ENCODE assay signal across 31 cellular contexts in the genomic region with DNA sequence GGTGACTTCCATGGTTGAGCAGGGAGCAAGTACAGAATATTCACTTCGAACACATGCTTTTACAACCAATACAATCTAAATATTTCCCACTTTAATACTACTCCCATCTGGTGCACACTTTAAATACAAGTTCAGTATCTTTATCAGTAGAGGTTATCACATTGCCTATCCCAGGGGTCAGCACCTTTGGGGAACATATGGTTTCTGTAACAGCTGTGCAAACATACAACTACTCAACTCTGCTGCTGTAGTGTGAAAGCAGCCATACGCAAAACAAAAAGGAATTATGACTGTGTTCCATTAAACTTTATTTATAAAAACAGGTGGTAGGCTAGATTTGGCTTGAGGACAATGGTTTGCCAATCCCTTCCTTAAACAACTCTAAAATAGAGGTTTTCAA.
"Had no signal": no experiment of that assay in that cellular context is flagged by ENCODE, and none has a peak within 500 bp of the region (broad histone marks: within the 10 kb centered on the region; RNA-seq: fewer than 3 reads in every experiment).

No MANE protein-coding gene starts in this region.

- H3K9me3 ChIP-seq: adrenal gland, body of pancreas, breast epithelium, colonic mucosa, gastrocnemius medialis, heart left ventricle had no signal

- H3K4me1 ChIP-seq: adrenal gland, body of pancreas, breast epithelium, colonic mucosa, foreskin keratinocyte, gastrocnemius medialis, heart left ventricle had no signal

- H3K4me3 ChIP-seq: adrenal gland, body of pancreas, breast epithelium, cardiac muscle cell, colonic mucosa, gastrocnemius medialis, heart left ventricle had no signal

- ATAC-seq: activated CD4-positive, alpha-beta T cell treated with anti-CD3 and anti-CD28 coated beads for 36 hours; activated CD8-positive, alpha-beta memory T cell treated with anti-CD3 and anti-CD28 coated beads, Interleukin-2, amount 10 ng/mL, durations not matched to agents 7 days and 5 days; activated CD8-positive, alpha-beta T cell treated with anti-CD3 and anti-CD28 coated beads, Interleukin-2, amount 10 ng/mL, durations not matched to agents 7 days and 5 days; activated naive CD8-positive, alpha-beta T cell treated with anti-CD3 and anti-CD28 coated beads, Interleukin-2, amount 50 U/mL, for 24 hours; body of pancreas; esophagus mucosa; foreskin keratinocyte; gastrocnemius medialis; heart left ventricle had no signal

- H3K27ac ChIP-seq: adrenal gland, body of pancreas, breast epithelium, cardiac muscle cell, colonic mucosa, foreskin keratinocyte, gastrocnemius medialis, heart left ventricle had no signal

- DNase-seq: activated CD4-positive, alpha-beta memory T cell treated with anti-CD3 and anti-CD28 coated beads for 36 hours; activated CD4-positive, alpha-beta T cell treated with anti-CD3 and anti-CD28 coated beads for 36 hours; activated CD4-positive, alpha-beta T cell treated with anti-CD3 and anti-CD28 coated beads, Interleukin-2, amount 10 ng/mL, durations not matched to agents 24 days and 14 days; activated CD4-positive, CD25-positive, alpha-beta regulatory T cell; activated CD4-positive, CD25-positive, alpha-beta regulatory T cell treated with anti-CD3 and anti-CD28 coated beads, Interleukin-2, amount 50 U/mL, for 72 hours; activated CD8-positive, alpha-beta memory T cell treated with anti-CD3 and anti-CD28 coated beads, Interleukin-2, amount 10 ng/mL, durations not matched to agents 7 days and 5 days; activated CD8-positive, alpha-beta memory T cell treated with anti-CD3 and anti-CD28 coated beads, Interleukin-2, amount 50 U/mL, for 4 hours; activated CD8-positive, alpha-beta T cell treated with anti-CD3 and anti-CD28 coated beads, Interleukin-2, amount 10 ng/mL, durations not matched to agents 7 days and 5 days; activated effector memory CD4-positive, alpha-beta T cell treated with anti-CD3 and anti-CD28 coated beads, Interleukin-2, amount 50 U/mL, for 16 hours; activated naive CD4-positive, alpha-beta T cell treated with anti-CD3 and anti-CD28 coated beads for 36 hours; activated naive CD8-positive, alpha-beta T cell treated with anti-CD3 and anti-CD28 coated beads for 36 hours; activated naive CD8-positive, alpha-beta T cell treated with anti-CD3 and anti-CD28 coated beads, Interleukin-2, amount 50 U/mL, for 24 hours; activated T-cell treated with anti-CD3 and anti-CD28 coated beads, Interleukin-2, amount 50 U/mL, for 1 hour; activated T-cell treated with anti-CD3 and anti-CD28 coated beads, Interleukin-2, amount 50 U/mL, for 48 hours; adrenal gland; amygdala; aorta; body of pancreas; central memory CD4-positive, alpha-beta T cell; cerebellar nuclear complex; colonic mucosa; effector CD8-positive, alpha-beta T cell; endodermal cell; foreskin keratinocyte; gastrocnemius medialis; glutamatergic neuron; heart left ventricle; hypothalamus had no signal

- H3K27me3 ChIP-seq: adrenal gland, body of pancreas, breast epithelium, cardiac muscle cell, colonic mucosa, foreskin keratinocyte, gastrocnemius medialis, heart left ventricle had no signal

- H3K36me3 ChIP-seq: adrenal gland, breast epithelium, cardiac muscle cell, colonic mucosa, gastrocnemius medialis, heart left ventricle had no signal
